Comparison of ENCODE assay signal across 20 cellular contexts in the genomic region with DNA sequence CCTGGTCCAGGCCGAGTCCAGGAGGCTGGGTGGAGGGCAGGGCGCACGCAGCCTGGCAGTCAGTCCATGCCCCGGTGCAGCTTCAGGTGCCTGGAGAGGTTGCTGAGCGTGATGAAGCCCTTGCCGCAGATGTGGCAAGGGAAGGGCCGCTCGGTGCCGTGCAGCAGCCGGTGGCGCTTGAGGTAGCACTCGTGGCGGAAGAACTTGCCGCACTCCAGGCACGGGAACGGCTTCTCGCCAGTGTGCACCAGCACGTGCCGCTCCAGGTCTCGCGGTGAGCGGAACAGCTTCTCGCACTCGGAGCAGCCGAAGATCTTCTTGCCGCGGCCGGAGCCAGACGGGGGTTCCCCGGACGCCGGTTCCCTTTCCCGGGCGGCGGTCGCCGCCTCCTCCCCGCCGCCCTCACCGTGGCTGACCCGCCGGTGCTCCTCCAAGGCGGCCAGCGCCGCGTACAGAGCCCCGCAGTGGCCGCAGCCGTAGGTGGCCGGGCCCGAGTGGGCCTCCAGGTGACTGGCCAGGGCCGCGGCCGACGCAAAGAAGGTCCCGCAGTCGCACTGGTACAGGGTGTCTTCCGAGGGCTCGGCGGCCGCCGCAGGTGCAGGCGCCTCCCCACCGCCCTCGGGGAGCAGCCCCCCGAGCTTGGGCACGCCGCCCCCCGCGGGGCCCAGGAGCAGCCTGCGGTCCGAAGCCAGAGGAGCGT. TPM values are rescaled to one million over a fixed set of nuclear protein-coding genes. Genes with fewer than 3 reads are reported as not detected.
DNase-seq lines count a peak whose midpoint lies in the region; ATAC-seq, FAIRE-seq and TF ChIP-seq lines count a peak whose summit lies in the region.
"Had no signal": no experiment of that assay in that cellular context is flagged by ENCODE, and none has a peak within 500 bp of the region (broad histone marks: within the 10 kb centered on the region; RNA-seq: fewer than 3 reads in every experiment).

No MANE protein-coding gene starts in this region.

- WGBS in H9 (ENCODE audit: extremely low coverage, insufficient read length, low lambda C conversion rate) = no CpG with 5 or more reads among the region's 73 CpGs
- WGBS in H1 (ENCODE audit: extremely low coverage in 1 of 2, insufficient coverage in 1 of 2, insufficient read length in 1 of 2, insufficient replicate concordance in 2 of 2, low coverage in 1 of 2, low lambda C conversion rate in 2 of 2, missing lambda C conversion rate in 1 of 2), 2 experiments = 97% methylated on average over 19 of the region's 73 CpGs; no CpG with 5 or more reads in 1 of the 2 experiments

- H3K27ac Mint-ChIP-seq in GM23338 (no peak overlapping the region), H9 (no peak overlapping the region; a peak in 1 of 7 replicates)
- H3K27ac Mint-ChIP-seq: CD4-positive, alpha-beta memory T cell; HFFc6; IgD-negative memory B cell had no signal

- H3K4ac ChIP-seq in H9 (ENCODE audit: low read depth, low read length) (no peak overlapping the region), H1 (replicated peaks; ENCODE audit: insufficient read length, low read depth, low read length) (no peak overlapping the region)

- no peak for FAIRE-seq in H1 (lab: Jason Lieb, UNC)
- FAIRE-seq: A549 had no signal

- H2BK5ac ChIP-seq in H9 (ENCODE audit: insufficient read length, low read length) (no peak overlapping the region), H1 (ENCODE audit: low read depth, low read length) (0 out of 2 replicates have a peak overlapping the region, but pooled peaks have one; percentile 24)

- H3K14ac ChIP-seq in H9 (ENCODE audit: insufficient read depth, low read length) = no peak overlapping the region
- H3K14ac ChIP-seq in H1 (ENCODE audit: insufficient read length) = no peak overlapping the region

- H3K23ac ChIP-seq in H9 (ENCODE audit: insufficient read length, low read depth, low read length) (no peak overlapping the region), H1 (ENCODE audit: insufficient read length) (no peak overlapping the region)

- H2BK20ac ChIP-seq in H9 (ENCODE audit: low read depth, low read length, poor library complexity, severe bottlenecking) (no peak overlapping the region), H1 (ENCODE audit: low read length) (no peak overlapping the region)

- H3T11ph ChIP-seq in H9 (ENCODE audit: low read length) = no peak overlapping the region

- H2AK5ac ChIP-seq in H9 (ENCODE audit: insufficient read length, low read length) (no peak overlapping the region), H1 (ENCODE audit: low read depth, low read length) (no peak overlapping the region)

- ATAC-seq in GM23338 = peak; percentile 17
- ATAC-seq: A549 had no signal

- CTCF ChIA-PET in H1 (lab: Charles Lee; ENCODE audit: partially characterized antibody) = interaction anchor here (3.4 kb wide), 1 partner anchor 14 kb away, joined by 12 read pairs; a partner anchor contains a TSS

- H3K79me1 ChIP-seq in H9 (ENCODE audit: insufficient read depth, low read depth, low read length, poor library complexity, severe bottlenecking) (no peaks in the 10 kb centered on the region), H1 (ENCODE audit: low read depth, low read length) (no peaks in the 10 kb centered on the region; the same call in 1 of the 2 replicates)

- TF ChIP-seq CTCF in GM23338 (conservative IDR thresholded peaks at IDR 0.05; ENCODE audit: low read depth in 2 of 2) (no peak), H9 (conservative IDR thresholded peaks at IDR 0.05) (no peak), H1 (IDR thresholded peaks at IDR 0.05; ENCODE audit: control extremely low read depth in 1 of 3, insufficient read depth in 1 of 3, low read depth in 1 of 3, low read length in 3 of 3) (no peak), osteoblast (IDR thresholded peaks at IDR 0.05; ENCODE audit: extremely low read depth, low read depth, low read length) (no peak)

- no peak for TF ChIP-seq EP300 in H1 (IDR thresholded peaks at IDR 0.05; ENCODE audit: borderline replicate concordance in 1 of 2, low read depth in 2 of 2, low read length in 2 of 2)

- no peak for TF ChIP-seq RAD21 in H1 (IDR thresholded peaks at IDR 0.05 in 1 of 2, conservative IDR thresholded peaks at IDR 0.05 in 1 of 2; ENCODE audit: low read depth in 2 of 2, low read length in 2 of 2)

- H3K36me3 Mint-ChIP-seq in GM23338 (ENCODE audit: low read depth) (peaks cover 38% of the 10 kb centered on the region), H9 (ENCODE audit: insufficient read depth in 1 of 3, low read depth in 3 of 3) (peaks cover 27 to 32% (median 28%) of the 10 kb centered on the region in 3 experiments; a peak in 6 of 7 replicates)

- H3K9me3 Mint-ChIP-seq in GM23338 (no peaks in the 10 kb centered on the region; the same call in 1 of the 3 replicates), H9 (no peaks in the 10 kb centered on the region; a peak in 1 of 5 replicates)
- H3K9me3 Mint-ChIP-seq: CD4-positive, alpha-beta memory T cell; HFFc6 had no signal

- H2BK12ac ChIP-seq in H9 (ENCODE audit: insufficient read length, low read depth, low read length) (no peak overlapping the region), H1 (ENCODE audit: low read depth, low read length) (no peak overlapping the region)

- no peaks in the 10 kb centered on the region for H4K20me1 ChIP-seq in GM23338 (replicated peaks; ENCODE audit: insufficient read depth)
- H4K20me1 ChIP-seq in H9 (ENCODE audit: control insufficient read depth, insufficient read depth, insufficient read length) = peaks cover 2% of the 10 kb centered on the region
- H4K20me1 ChIP-seq in H1 (replicated peaks in 1 of 2; ENCODE audit: control insufficient read depth in 1 of 2, insufficient read depth in 2 of 2, low read length in 2 of 2) = peaks cover 0 to 2% of the 10 kb centered on the region in 2 experiments
- H4K20me1 ChIP-seq in osteoblast (ENCODE audit: insufficient read depth, low read length) = no peaks in the 10 kb centered on the region

- H4K8ac ChIP-seq in H9 (replicated peaks; ENCODE audit: insufficient read length, low read depth, low read length) (no peak overlapping the region), H1 (ENCODE audit: extremely low read depth, insufficient read depth, low read length) (peak overlapping the region; percentile 78)

- H3K23me2 ChIP-seq in H9 (ENCODE audit: insufficient read length, low read depth, low read length, poor library complexity, severe bottlenecking) (no peaks in the 10 kb centered on the region), H1 (ENCODE audit: low read depth, low read length) (no peaks in the 10 kb centered on the region; the same call in 1 of the 2 replicates)

- H3F3A ChIP-seq in GM23338 (replicated peaks; ENCODE audit: low read depth) = peaks cover 29% of the 10 kb centered on the region

- H3K4me3 Mint-ChIP-seq in GM23338 (no peak overlapping the region), H9 (no peak overlapping the region)
- H3K4me3 Mint-ChIP-seq: HFFc6, IgD-negative memory B cell had no signal

- H3K4me2 ChIP-seq in GM23338 (peak overlapping the region; percentile 77), H9 (ENCODE audit: insufficient read depth, insufficient read length, low read length) (no peak overlapping the region), H1 (ENCODE audit: insufficient read depth in 1 of 2, low read depth in 2 of 2, low read length in 2 of 2) (peak overlapping the region; percentile 59 to 74), osteoblast (ENCODE audit: insufficient read depth, low read length) (no peak overlapping the region)
- H3K4me2 ChIP-seq: A549, KMS-11 had no signal

- H4K91ac ChIP-seq in H9 (ENCODE audit: insufficient read length, low read depth, low read length) (no peak overlapping the region), H1 (replicated peaks; ENCODE audit: insufficient read length, low read length) (no peak overlapping the region)

- peak; percentile 66 for DNase-seq in GM23338 (ENCODE audit: low spot score)
- peak; percentile 66 for DNase-seq in H9
- DNase-seq in H1 (ENCODE audit: low read depth in 1 of 2, low spot score in 2 of 2) = peak in 1 of 2 experiments; percentile 45
- DNase-seq in osteoblast (ENCODE audit: insufficient read length, low spot score, missing footprints) = peak; percentile 73
- no peak for DNase-seq in NCI-H510A (lab: John Stamatoyannopoulos, UW)
- no peak for DNase-seq in hepatic stellate cell (ENCODE audit: low spot score)
- DNase-seq in NCI-H1092 treated with DMSO at 0.1 percent for 48 hours (lab: John Stamatoyannopoulos, UW) = no peak
- DNase-seq: BE2C; CD4-positive, alpha-beta memory T cell; DMS79 treated with DMSO at 0.1 percent for 48 hours; EL; GDM1; GM23248; HCEC 1CT; HFFc6 had no signal

- H3K36me3 ChIP-seq in GM23338 (ENCODE audit: insufficient read depth) (0 out of 2 replicates have a peak, but pooled peaks cover 3% of the 10 kb centered on the region), H1 (ENCODE audit: control insufficient read depth in 2 of 4, insufficient read depth in 4 of 4, low read length in 3 of 4) (peaks cover 0 to 10% (median 8%) of the 10 kb centered on the region in 4 experiments; a peak in 3 of 8 replicates), osteoblast (ENCODE audit: insufficient read depth, low read length) (peaks cover 21% of the 10 kb centered on the region)

- peaks cover 32% of the 10 kb centered on the region for H3K27me3 ChIP-seq in GM23338 (ENCODE audit: insufficient read depth)
- H3K27me3 ChIP-seq in H9 (ENCODE audit: insufficient read depth, low read length) = no peaks in the 10 kb centered on the region
- H3K27me3 ChIP-seq in H1 (replicated peaks in 1 of 4; ENCODE audit: control insufficient read depth in 3 of 4, extremely low read depth in 1 of 4, insufficient read depth in 3 of 4, low read length in 3 of 4) = peaks cover 0 to 2% (median 0%) of the 10 kb centered on the region in 4 experiments; a peak in 1 of 7 replicates
- H3K27me3 ChIP-seq in osteoblast (ENCODE audit: insufficient read depth, low read length) = no peaks in the 10 kb centered on the region
- H3K27me3 ChIP-seq: BE2C had no signal

- no peak overlapping the region for H3K27ac ChIP-seq in GM23338 (ENCODE audit: low read depth)
- H3K27ac ChIP-seq in H9 (ENCODE audit: insufficient read length, low read depth, low read length) = no peak overlapping the region
- H3K27ac ChIP-seq in H1 (ENCODE audit: low read depth, low read length) = no peak overlapping the region
- H3K27ac ChIP-seq in osteoblast (ENCODE audit: low read depth, low read length) = no peak overlapping the region
- H3K27ac ChIP-seq: A549, C4-2B, GM23248, HL-60, KMS-11 had no signal

- no peak overlapping the region for H4K5ac ChIP-seq in H9 (ENCODE audit: insufficient read length, low read depth, low read length)
- no peak overlapping the region for H4K5ac ChIP-seq in H1 (ENCODE audit: insufficient read length, low read depth, low read length)

- H3K79me2 ChIP-seq in GM23338 (replicated peaks; ENCODE audit: insufficient read depth) (no peaks in the 10 kb centered on the region), H9 (ENCODE audit: insufficient read depth, low read length) (no peaks in the 10 kb centered on the region), H1 (ENCODE audit: control insufficient read depth in 1 of 2, insufficient read depth in 2 of 2, low read length in 2 of 2) (no peaks in the 10 kb centered on the region), osteoblast (ENCODE audit: insufficient read depth, low read length) (no peaks in the 10 kb centered on the region)

- H3K4me1 ChIP-seq in GM23338 (ENCODE audit: insufficient read depth) (peaks cover 11% of the 10 kb centered on the region), H9 (ENCODE audit: insufficient read depth, low read length) (no peaks in the 10 kb centered on the region; the same call in 1 of the 2 replicates), H1 (replicated peaks in 1 of 4; ENCODE audit: control insufficient read depth in 3 of 4, insufficient read depth in 4 of 4, low read length in 3 of 4) (peaks cover 0 to 8% (median 3%) of the 10 kb centered on the region in 4 experiments; a peak in 4 of 7 replicates), osteoblast (ENCODE audit: insufficient read depth, low read length) (no peaks in the 10 kb centered on the region)
- H3K4me1 ChIP-seq: A549 had no signal

- H2BK15ac ChIP-seq in H9 (ENCODE audit: low read depth, low read length) (no peak overlapping the region), H1 (ENCODE audit: low read length) (peak overlapping the region; percentile 61; the same call in 1 of the 2 replicates)

- H3K4me1 Mint-ChIP-seq in GM23338 (peaks cover 26% of the 10 kb centered on the region), H9 (peaks cover 18 to 36% of the 10 kb centered on the region in 2 experiments)

- no peak for TF ChIP-seq POLR2A in H1 (IDR thresholded peaks at IDR 0.05; ENCODE audit: control extremely low read depth in 1 of 2, low read depth in 2 of 2, low read length in 2 of 2)

- H3K27me3 Mint-ChIP-seq in GM23338 (ENCODE audit: insufficient read depth, low read depth, poor library complexity) (peaks cover 15% of the 10 kb centered on the region), H9 (ENCODE audit: low read depth) (no peaks in the 10 kb centered on the region; the same call in 1 of the 2 replicates)
- H3K27me3 Mint-ChIP-seq: CD4-positive, alpha-beta memory T cell had no signal

- H3K9ac ChIP-seq in H9 (ENCODE audit: extremely low read depth, insufficient read length, low read length) (no peak overlapping the region), H1 (replicated peaks in 1 of 4; ENCODE audit: extremely low read depth in 1 of 4, low read depth in 3 of 4, low read length in 3 of 4) (no peak overlapping the region)
- H3K9ac ChIP-seq: GM23248, KMS-11 had no signal

- H3K18ac ChIP-seq in H9 (ENCODE audit: insufficient read length, low read depth, low read length) (no peak overlapping the region), H1 (ENCODE audit: extremely low read depth, low read length) (no peak overlapping the region)

- no peak overlapping the region for H2BK120ac ChIP-seq in H9 (ENCODE audit: low read depth, low read length, poor library complexity, severe bottlenecking)
- H2BK120ac ChIP-seq in H1 (replicated peaks; ENCODE audit: low read depth, low read length) = no peak overlapping the region

- no peaks in the 10 kb centered on the region for H3K9me3 ChIP-seq in H9 (ENCODE audit: control insufficient read depth, low read depth, low read length)
- H3K9me3 ChIP-seq in H1 (ENCODE audit: insufficient read depth in 2 of 2, low read depth in 1 of 2, low read length in 1 of 2) = no peaks in the 10 kb centered on the region
- no peaks in the 10 kb centered on the region for H3K9me3 ChIP-seq in osteoblast (ENCODE audit: low read depth, low read length)
- H3K9me3 ChIP-seq: A549, BE2C had no signal

- POLR2A ChIA-PET in H1 (lab: Charles Lee; ENCODE audit: partially characterized antibody) = interaction anchor here (0.9 to 2.7 kb wide), 7 partner anchors 12 to 108 kb away, joined by 3 to 18 read pairs (median 6); a partner anchor contains a TSS

- no peaks in the 10 kb centered on the region for H3K9me2 ChIP-seq in GM23338 (ENCODE audit: insufficient read depth)

- peak overlapping the region; percentile 51 for H3K4me3 ChIP-seq in GM23338
- H3K4me3 ChIP-seq in H1 (ENCODE audit: extremely low read depth in 1 of 4, insufficient read depth in 2 of 4, low read depth in 3 of 4, low read length in 4 of 4) = peak overlapping the region in 2 of 4 experiments; percentile 23 to 48; a peak in 4 of 8 replicates
- H3K4me3 ChIP-seq in osteoblast (ENCODE audit: insufficient read depth, low read length) = no peak overlapping the region
- H3K4me3 ChIP-seq: A549, GM23248 had no signal

- no peak overlapping the region for H3K56ac ChIP-seq in H9 (ENCODE audit: insufficient read length, low read depth, low read length)
- H3K56ac ChIP-seq in H1 (replicated peaks; ENCODE audit: insufficient read length, low read depth, low read length) = no peak overlapping the region

- H2AFZ ChIP-seq in GM23338 (no peak overlapping the region), H9 (ENCODE audit: low read length) (no peak overlapping the region), H1 (ENCODE audit: low read length) (no peak overlapping the region), osteoblast (ENCODE audit: low read length) (no peak overlapping the region)
- H2AFZ ChIP-seq: GM23248 had no signal

RNA-seq across cellular contexts. Expression of a gene that starts 6.8 kb away (rescaled TPM):
- total RNA-seq in GM23338 (2014; rRNA removed; shearing (Covaris generic)) = 10.1 and 12.6 TPM in 2 replicates
- polyA plus RNA-seq in GM23338 (2016; fragmentation: Nextera tagmentation; extraction: Ambion mirVana) = 5.3 and 5.4 TPM in 2 replicates
- 21.5 and 25.2 TPM in 2 replicates for total RNA-seq in H9 (2021)
- 17.6 and 18.5 TPM in 2 replicates for total RNA-seq in H1 (2021; fragmentation: NEBNext Ultra II Directional; extraction: Animal tissue kit (Norgen Biotek cat#: 25700))
- 9.1 and 13.0 TPM in 2 replicates for polyA plus RNA-seq in H1 (2011; rRNA removed)
- polyA plus RNA-seq in H1 (2011; cell fraction: cytosol; rRNA removed) = 9.1 TPM
- 14.5 TPM for polyA plus RNA-seq in H1 (2011; cell fraction: nucleus; rRNA removed)
- 12.0 to 16.3 TPM (median 15.0 TPM) in 4 replicates for polyA plus RNA-seq in H1 (2012, experiment 1 of 2)
- 12.9 TPM for polyA plus RNA-seq in H1 (2012, experiment 2 of 2)
- polyA plus RNA-seq in H1 (2013, experiment 1 of 2) = 11.5 TPM
- polyA plus RNA-seq in H1 (2013, experiment 2 of 2) = 11.4 TPM
- polyA minus RNA-seq in H1 (2011; rRNA and poly(A)+ RNA removed) = 4.7 and 6.3 TPM in 2 replicates
- 7.6 TPM for polyA minus RNA-seq in H1 (2011; cell fraction: cytosol; rRNA and poly(A)+ RNA removed)
- polyA minus RNA-seq in H1 (2011; cell fraction: nucleus; rRNA and poly(A)+ RNA removed) = 6.5 TPM
- total RNA-seq in osteoblast = 2.9 and 3.6 TPM in 2 replicates

RNA-seq across cellular contexts. Expression of a gene that starts 7.5 kb away (rescaled TPM):
- total RNA-seq in GM23338 (2014; rRNA removed; shearing (Covaris generic)) = 8.3 and 16.5 TPM in 2 replicates
- 5.7 and 6.0 TPM in 2 replicates for polyA plus RNA-seq in GM23338 (2016; fragmentation: Nextera tagmentation; extraction: Ambion mirVana)
- 2.9 and 3.0 TPM in 2 replicates for total RNA-seq in H9 (2021)
- total RNA-seq in H1 (2021; fragmentation: NEBNext Ultra II Directional; extraction: Animal tissue kit (Norgen Biotek cat#: 25700)) = 4.7 and 5.4 TPM in 2 replicates
- 4.4 and 7.0 TPM in 2 replicates for polyA plus RNA-seq in H1 (2011; rRNA removed)
- polyA plus RNA-seq in H1 (2011; cell fraction: cytosol; rRNA removed) = 3.9 TPM
- polyA plus RNA-seq in H1 (2011; cell fraction: nucleus; rRNA removed) = 7.3 TPM
- 1.3 to 4.2 TPM (median 3.6 TPM) in 4 replicates for polyA plus RNA-seq in H1 (2012, experiment 1 of 2)
- 2.7 TPM for polyA plus RNA-seq in H1 (2012, experiment 2 of 2)
- 2.8 TPM for polyA plus RNA-seq in H1 (2013, experiment 1 of 2)
- polyA plus RNA-seq in H1 (2013, experiment 2 of 2) = 3.4 TPM
- 0.73 and 0.79 TPM in 2 replicates for polyA minus RNA-seq in H1 (2011; rRNA and poly(A)+ RNA removed)
- 4.3 TPM for polyA minus RNA-seq in H1 (2011; cell fraction: cytosol; rRNA and poly(A)+ RNA removed)
- polyA minus RNA-seq in H1 (2011; cell fraction: nucleus; rRNA and poly(A)+ RNA removed) = 6.0 TPM
- 11.2 TPM in 2 replicates for total RNA-seq in osteoblast

RNA-seq across cellular contexts. Expression of a gene that starts 11.9 kb away (rescaled TPM):
- total RNA-seq in GM23338 (2014; rRNA removed; shearing (Covaris generic)) = 8.4 and 12.2 TPM in 2 replicates
- 7.3 and 8.6 TPM in 2 replicates for polyA plus RNA-seq in GM23338 (2016; fragmentation: Nextera tagmentation; extraction: Ambion mirVana)
- total RNA-seq in H9 (2021) = 19.9 and 21.5 TPM in 2 replicates
- total RNA-seq in H1 (2021; fragmentation: NEBNext Ultra II Directional; extraction: Animal tissue kit (Norgen Biotek cat#: 25700)) = 18.9 and 19.0 TPM in 2 replicates
- 10.0 and 16.4 TPM in 2 replicates for polyA plus RNA-seq in H1 (2011; rRNA removed)
- polyA plus RNA-seq in H1 (2011; cell fraction: cytosol; rRNA removed) = 10.7 TPM
- 17.3 TPM for polyA plus RNA-seq in H1 (2011; cell fraction: nucleus; rRNA removed)
- 9.1 to 16.9 TPM (median 15.6 TPM) in 4 replicates for polyA plus RNA-seq in H1 (2012, experiment 1 of 2)
- polyA plus RNA-seq in H1 (2012, experiment 2 of 2) = 7.5 TPM
- polyA plus RNA-seq in H1 (2013, experiment 1 of 2) = 22.8 TPM
- 19.2 TPM for polyA plus RNA-seq in H1 (2013, experiment 2 of 2)
- 2.1 and 4.3 TPM in 2 replicates for polyA minus RNA-seq in H1 (2011; rRNA and poly(A)+ RNA removed)
- polyA minus RNA-seq in H1 (2011; cell fraction: cytosol; rRNA and poly(A)+ RNA removed) = 9.6 TPM
- 14.9 TPM for polyA minus RNA-seq in H1 (2011; cell fraction: nucleus; rRNA and poly(A)+ RNA removed)
- 6.9 and 7.4 TPM in 2 replicates for total RNA-seq in osteoblast

RNA-seq across cellular contexts. Expression of a gene that starts 12.9 kb away (rescaled TPM):
- total RNA-seq in GM23338 (2014; rRNA removed; shearing (Covaris generic)) = 10.3 and 12.1 TPM in 2 replicates
- 2.2 and 2.4 TPM in 2 replicates for polyA plus RNA-seq in GM23338 (2016; fragmentation: Nextera tagmentation; extraction: Ambion mirVana)
- 13.8 and 14.3 TPM in 2 replicates for total RNA-seq in H9 (2021)
- 13.6 and 14.6 TPM in 2 replicates for total RNA-seq in H1 (2021; fragmentation: NEBNext Ultra II Directional; extraction: Animal tissue kit (Norgen Biotek cat#: 25700))
- polyA plus RNA-seq in H1 (2011; rRNA removed) = 3.5 and 5.9 TPM in 2 replicates
- polyA plus RNA-seq in H1 (2011; cell fraction: cytosol; rRNA removed) = 3.2 TPM
- 5.2 TPM for polyA plus RNA-seq in H1 (2011; cell fraction: nucleus; rRNA removed)
- polyA plus RNA-seq in H1 (2012, experiment 1 of 2) = 4.2 to 8.5 TPM (median 7.3 TPM) in 4 replicates
- polyA plus RNA-seq in H1 (2012, experiment 2 of 2) = 3.5 TPM
- polyA plus RNA-seq in H1 (2013, experiment 1 of 2) = 8.2 TPM
- 8.3 TPM for polyA plus RNA-seq in H1 (2013, experiment 2 of 2)
- polyA minus RNA-seq in H1 (2011; rRNA and poly(A)+ RNA removed) = 0.49 and 1.1 TPM in 2 replicates
- polyA minus RNA-seq in H1 (2011; cell fraction: cytosol; rRNA and poly(A)+ RNA removed) = 6.8 TPM
- polyA minus RNA-seq in H1 (2011; cell fraction: nucleus; rRNA and poly(A)+ RNA removed) = 5.9 TPM
- total RNA-seq in osteoblast = 1.4 and 1.5 TPM in 2 replicates

RNA-seq across cellular contexts. Expression of a gene that starts 31.8 kb away (rescaled TPM):
- total RNA-seq in GM23338 (2014; rRNA removed; shearing (Covaris generic)) = 5.6 and 6.7 TPM in 2 replicates
- polyA plus RNA-seq in GM23338 (2016; fragmentation: Nextera tagmentation; extraction: Ambion mirVana) (1.5 and 1.6 TPM in 2 replicates), H1 (2011; rRNA removed) (6.5 and 9.8 TPM in 2 replicates)
- total RNA-seq in H9 (2021) (9.9 and 10.7 TPM in 2 replicates), osteoblast (6.5 and 8.7 TPM in 2 replicates)
- total RNA-seq in H1 (2021; fragmentation: NEBNext Ultra II Directional; extraction: Animal tissue kit (Norgen Biotek cat#: 25700)) = 8.0 and 8.6 TPM in 2 replicates
- polyA plus RNA-seq in H1 (2011; cell fraction: cytosol; rRNA removed) = 7.1 TPM
- polyA plus RNA-seq in H1 (2011; cell fraction: nucleus; rRNA removed) = 25.5 TPM
- polyA plus RNA-seq in H1 (2012, experiment 1 of 2) = 7.0 to 11.1 TPM (median 10.1 TPM) in 4 replicates
- 8.3 TPM for polyA plus RNA-seq in H1 (2012, experiment 2 of 2)
- polyA plus RNA-seq in H1 (2013, experiment 1 of 2) = 3.9 TPM
- polyA plus RNA-seq in H1 (2013, experiment 2 of 2) = 3.9 TPM
- 5.2 and 8.4 TPM in 2 replicates for polyA minus RNA-seq in H1 (2011; rRNA and poly(A)+ RNA removed)
- polyA minus RNA-seq in H1 (2011; cell fraction: cytosol; rRNA and poly(A)+ RNA removed) = 5.8 TPM
- polyA minus RNA-seq in H1 (2011; cell fraction: nucleus; rRNA and poly(A)+ RNA removed) = 8.9 TPM

Comparison
In these comparisons a context has a peak if more than half of its experiments do, and no peak if none do; other contexts are left out.
1. DNase-seq: peak in GM23338 (single experiment), H9 (single experiment) and osteoblast (single experiment); none in NCI-H510A (single experiment), hepatic stellate cell (single experiment) and NCI-H1092 treated with DMSO at 0.1 percent for 48 hours (single experiment).
2. H3K4me2 ChIP-seq: peak in GM23338 (single experiment) and H1 (2 of 2); none in H9 (single experiment) and osteoblast (single experiment).